In genomic region chrX:103730746-103731508, GRCh38 we compare ENCODE assay signal across 9 cellular contexts.
DNase-seq lines count a peak whose midpoint lies in the region; ATAC-seq and TF ChIP-seq lines count a peak whose summit lies in the region.
"Had no signal": no experiment of that assay in that cellular context is flagged by ENCODE, and none has a peak within 500 bp of the region (broad histone marks: within the 10 kb centered on the region; RNA-seq: fewer than 3 reads in every experiment).

No MANE protein-coding gene starts in this region.

- H3K9me3 ChIP-seq in neutrophil: no peaks in the 10 kb centered on the region

- no peaks in the 10 kb centered on the region for H3K36me3 Mint-ChIP-seq in T-helper 2 cell treated with Interferon-gamma antibody and Interleukin-4, amounts not matched to agents 5 μg/mL and 100 μg/mL, for 36 hours (ENCODE audit: low read depth)

- H3K27me3 Mint-ChIP-seq in T-helper 2 cell treated with Interferon-gamma antibody and Interleukin-4, amounts not matched to agents 5 μg/mL and 100 μg/mL, for 36 hours (ENCODE audit: low read depth): peaks cover 4% of the 10 kb centered on the region

- POLR2A ChIA-PET in RWPE1 (lab: Yijun Ruan, JAX; ENCODE audit: low non-redundant PET): no interaction called here

- H3K36me3 ChIP-seq in neutrophil: no peaks in the 10 kb centered on the region

- H3K4me1 Mint-ChIP-seq in T-helper 2 cell treated with Interferon-gamma antibody and Interleukin-4, amounts not matched to agents 5 μg/mL and 100 μg/mL, for 36 hours (ENCODE audit: low read depth): peaks cover 10% of the 10 kb centered on the region

- ATAC-seq in HG02759 (IDR thresholded peaks at IDR 0.05; ENCODE audit: unreplicated experiment): no peak

- H3K27me3 ChIP-seq in neutrophil: no peaks in the 10 kb centered on the region

- H3K27ac ChIP-seq in RWPE1 (peak overlapping the region; percentile 84), neutrophil (peak overlapping the region; percentile 73)

- H3K4me1 ChIP-seq in neutrophil (ENCODE audit: control insufficient read depth in 1 of 2, insufficient read depth in 1 of 2, low read depth in 1 of 2, low read length in 1 of 2): peaks cover 25 to 28% of the 10 kb centered on the region in 2 experiments

- no peak overlapping the region for H3K4me3 Mint-ChIP-seq in T-helper 2 cell treated with Interferon-gamma antibody and Interleukin-4, amounts not matched to agents 5 μg/mL and 100 μg/mL, for 36 hours

- H3K4me3 ChIP-seq in fibroblast of pulmonary artery (replicated peaks; ENCODE audit: low read depth, low read length): no peak overlapping the region
- no peak overlapping the region for H3K4me3 ChIP-seq in neutrophil (ENCODE audit: low read depth in 1 of 2, low read length in 1 of 2)

- TF ChIP-seq CTCF in RWPE1 (conservative IDR thresholded peaks at IDR 0.05; ENCODE audit: low read depth): no peak
- TF ChIP-seq CTCF in fibroblast of pulmonary artery (IDR thresholded peaks at IDR 0.05; ENCODE audit: low read length, missing control alignments): no peak
- TF ChIP-seq CTCF in neutrophil (IDR thresholded peaks at IDR 0.05): no peak
- TF ChIP-seq CTCF in GM10266 (IDR thresholded peaks at IDR 0.05; ENCODE audit: control insufficient read depth, insufficient read depth, low read depth, missing control alignments): no peak

- no peaks in the 10 kb centered on the region for H3K9me3 Mint-ChIP-seq in T-helper 2 cell treated with Interferon-gamma antibody and Interleukin-4, amounts not matched to agents 5 μg/mL and 100 μg/mL, for 36 hours

- no peak overlapping the region for H3K27ac Mint-ChIP-seq in T-helper 2 cell treated with Interferon-gamma antibody and Interleukin-4, amounts not matched to agents 5 μg/mL and 100 μg/mL, for 36 hours

- CTCF ChIA-PET in RWPE1 (lab: Yijun Ruan, JAX): no interaction called here

- DNase-seq in ELR (ENCODE audit: low read depth): peak; percentile 40
- DNase-seq in RWPE1 (ENCODE audit: low spot score): peak; percentile 59
- DNase-seq in fibroblast of pulmonary artery (ENCODE audit: low read depth): peak; percentile 97
- DNase-seq in T-helper 2 cell treated with Interferon-gamma antibody and Interleukin-4, amounts not matched to agents 5 μg/mL and 100 μg/mL, for 36 hours (ENCODE audit: low spot score): no peak
- DNase-seq in DMS114 treated with DMSO at 0.1 percent for 48 hours (lab: John Stamatoyannopoulos, UW; ENCODE audit: unreplicated experiment): no peak
- DNase-seq in GM10266 (ENCODE audit: extremely low spot score): no peak
- DNase-seq: DND-41 had no signal

Comparison
In these comparisons a context has a peak if more than half of its experiments do, and no peak if none do; other contexts are left out.
1. DNase-seq: peak in ELR (single experiment), RWPE1 (single experiment) and fibroblast of pulmonary artery (single experiment); none in T-helper 2 cell treated with Interferon-gamma antibody and Interleukin-4, amounts not matched to agents 5 μg/mL and 100 μg/mL, for 36 hours (single experiment), DMS114 treated with DMSO at 0.1 percent for 48 hours (single experiment) and GM10266 (single experiment).